Comparison of ENCODE assay signal across 1 cellular context in the genomic region with DNA sequence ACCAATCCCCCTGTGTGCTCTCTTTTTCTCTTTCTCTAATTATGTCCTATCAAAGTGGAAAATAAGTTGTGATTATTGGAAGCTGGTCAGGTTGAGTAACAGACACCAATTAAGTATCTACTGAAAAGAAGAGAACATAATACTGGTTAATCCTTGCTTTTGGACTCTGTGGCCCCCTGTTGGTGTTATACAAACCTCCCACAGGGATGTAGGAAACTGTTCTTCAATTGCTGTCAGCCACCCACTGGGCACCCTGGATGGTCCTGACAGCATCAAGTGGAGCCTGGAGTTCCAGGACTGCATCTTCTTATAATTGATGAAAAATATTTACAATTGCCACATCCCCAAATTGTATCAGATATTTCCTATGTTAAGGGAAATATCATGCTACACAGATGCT.
TF ChIP-seq lines count a peak whose summit lies in the region.

No MANE protein-coding gene starts in this region.

TF ChIP-seq in WTC11, 78 proteins besides CTCF, POLR2A, EP300 and RAD21 (continued from another document):
- TF ChIP-seq, protein P1, sequence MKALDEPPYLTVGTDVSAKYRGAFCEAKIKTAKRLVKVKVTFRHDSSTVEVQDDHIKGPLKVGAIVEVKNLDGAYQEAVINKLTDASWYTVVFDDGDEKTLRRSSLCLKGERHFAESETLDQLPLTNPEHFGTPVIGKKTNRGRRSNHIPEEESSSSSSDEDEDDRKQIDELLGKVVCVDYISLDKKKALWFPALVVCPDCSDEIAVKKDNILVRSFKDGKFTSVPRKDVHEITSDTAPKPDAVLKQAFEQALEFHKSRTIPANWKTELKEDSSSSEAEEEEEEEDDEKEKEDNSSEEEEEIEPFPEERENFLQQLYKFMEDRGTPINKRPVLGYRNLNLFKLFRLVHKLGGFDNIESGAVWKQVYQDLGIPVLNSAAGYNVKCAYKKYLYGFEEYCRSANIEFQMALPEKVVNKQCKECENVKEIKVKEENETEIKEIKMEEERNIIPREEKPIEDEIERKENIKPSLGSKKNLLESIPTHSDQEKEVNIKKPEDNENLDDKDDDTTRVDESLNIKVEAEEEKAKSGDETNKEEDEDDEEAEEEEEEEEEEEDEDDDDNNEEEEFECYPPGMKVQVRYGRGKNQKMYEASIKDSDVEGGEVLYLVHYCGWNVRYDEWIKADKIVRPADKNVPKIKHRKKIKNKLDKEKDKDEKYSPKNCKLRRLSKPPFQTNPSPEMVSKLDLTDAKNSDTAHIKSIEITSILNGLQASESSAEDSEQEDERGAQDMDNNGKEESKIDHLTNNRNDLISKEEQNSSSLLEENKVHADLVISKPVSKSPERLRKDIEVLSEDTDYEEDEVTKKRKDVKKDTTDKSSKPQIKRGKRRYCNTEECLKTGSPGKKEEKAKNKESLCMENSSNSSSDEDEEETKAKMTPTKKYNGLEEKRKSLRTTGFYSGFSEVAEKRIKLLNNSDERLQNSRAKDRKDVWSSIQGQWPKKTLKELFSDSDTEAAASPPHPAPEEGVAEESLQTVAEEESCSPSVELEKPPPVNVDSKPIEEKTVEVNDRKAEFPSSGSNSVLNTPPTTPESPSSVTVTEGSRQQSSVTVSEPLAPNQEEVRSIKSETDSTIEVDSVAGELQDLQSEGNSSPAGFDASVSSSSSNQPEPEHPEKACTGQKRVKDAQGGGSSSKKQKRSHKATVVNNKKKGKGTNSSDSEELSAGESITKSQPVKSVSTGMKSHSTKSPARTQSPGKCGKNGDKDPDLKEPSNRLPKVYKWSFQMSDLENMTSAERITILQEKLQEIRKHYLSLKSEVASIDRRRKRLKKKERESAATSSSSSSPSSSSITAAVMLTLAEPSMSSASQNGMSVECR (CRISPR knock-in tag; IDR thresholded peaks at IDR 0.05; ENCODE audit: borderline replicate concordance): no peak
- TF ChIP-seq, protein P2, sequence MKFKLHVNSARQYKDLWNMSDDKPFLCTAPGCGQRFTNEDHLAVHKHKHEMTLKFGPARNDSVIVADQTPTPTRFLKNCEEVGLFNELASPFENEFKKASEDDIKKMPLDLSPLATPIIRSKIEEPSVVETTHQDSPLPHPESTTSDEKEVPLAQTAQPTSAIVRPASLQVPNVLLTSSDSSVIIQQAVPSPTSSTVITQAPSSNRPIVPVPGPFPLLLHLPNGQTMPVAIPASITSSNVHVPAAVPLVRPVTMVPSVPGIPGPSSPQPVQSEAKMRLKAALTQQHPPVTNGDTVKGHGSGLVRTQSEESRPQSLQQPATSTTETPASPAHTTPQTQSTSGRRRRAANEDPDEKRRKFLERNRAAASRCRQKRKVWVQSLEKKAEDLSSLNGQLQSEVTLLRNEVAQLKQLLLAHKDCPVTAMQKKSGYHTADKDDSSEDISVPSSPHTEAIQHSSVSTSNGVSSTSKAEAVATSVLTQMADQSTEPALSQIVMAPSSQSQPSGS (CRISPR knock-in tag; IDR thresholded peaks at IDR 0.05; ENCODE audit: borderline replicate concordance, low read depth): no peak
- no peak for TF ChIP-seq MXD4 (CRISPR knock-in tag; IDR thresholded peaks at IDR 0.05; ENCODE audit: borderline replicate concordance)
